In the genomic region with DNA sequence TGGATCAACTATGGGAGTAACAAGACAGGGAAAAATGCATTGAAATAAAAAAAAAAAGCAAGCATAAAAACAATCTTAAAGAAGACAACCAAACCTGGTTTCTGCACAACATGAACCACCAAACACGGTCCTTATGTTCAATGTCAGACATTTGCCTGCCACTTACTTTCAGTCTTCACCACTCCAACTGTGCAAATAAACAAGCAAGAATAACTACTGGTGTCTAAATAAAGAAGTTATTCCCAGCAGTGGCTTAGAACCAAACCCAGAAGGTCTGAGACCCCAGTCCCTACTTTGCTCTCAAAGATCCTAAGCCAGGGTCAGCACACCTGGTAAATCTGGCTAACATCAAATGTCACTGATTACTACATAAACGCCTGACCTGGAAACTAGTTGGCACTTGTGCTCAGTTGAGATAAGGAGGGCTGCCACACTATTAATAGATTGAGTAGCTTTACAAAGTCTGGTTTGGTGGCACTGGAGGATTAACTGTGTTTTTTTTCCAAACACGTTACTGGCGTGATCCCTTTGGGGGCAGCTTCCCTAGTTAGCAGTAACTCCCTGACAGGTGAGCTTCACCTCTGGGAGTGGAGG, we compare ENCODE assay signal across 14 cellular contexts.
"Had no signal": no experiment of that assay in that cellular context is flagged by ENCODE, and none has a peak within 500 bp of the region (broad histone marks: within the 10 kb centered on the region; RNA-seq: fewer than 3 reads in every experiment).

No MANE protein-coding gene starts in this region.

- FAIRE-seq: bronchial epithelial cell had no signal

- H3K36me3 ChIP-seq: esophagus muscularis mucosa, suprapubic skin had no signal

- H3K4me3 ChIP-seq: esophagus muscularis mucosa, skin epidermis, suprapubic skin had no signal

- DNase-seq: activated CD4-positive, alpha-beta T cell treated with anti-CD3 and anti-CD28 coated beads, Interleukin-2, amount 10 ng/mL, durations not matched to agents 7 days and 5 days; activated CD8-positive, alpha-beta memory T cell treated with anti-CD3 and anti-CD28 coated beads for 24 hours; activated naive CD4-positive, alpha-beta T cell; anterior cingulate cortex; kidney glomerular epithelial cell; mesenchymal stem cell; naive thymus-derived CD8-positive, alpha-beta T cell; stimulated activated CD4-positive, alpha-beta T cell treated with anti-CD3 and anti-CD28 coated beads, Interleukin-4, amount 100 ng/mL, for 24 hours; stimulated activated naive CD4-positive, alpha-beta T cell treated with Interleukin-2 at 50 U/mL for 16 hours had no signal

- H3K79me2 ChIP-seq: parathyroid adenoma had no signal

- H3K27ac ChIP-seq: esophagus muscularis mucosa, parathyroid adenoma, skin epidermis, suprapubic skin had no signal

- H3K27me3 ChIP-seq: esophagus muscularis mucosa, suprapubic skin had no signal

- H3K9ac ChIP-seq: parathyroid adenoma had no signal

- ATAC-seq: naive thymus-derived CD8-positive, alpha-beta T cell had no signal

- H3K4me1 ChIP-seq: parathyroid adenoma, suprapubic skin had no signal

- H2AFZ ChIP-seq: parathyroid adenoma had no signal

- H3K9me3 ChIP-seq: esophagus muscularis mucosa, suprapubic skin had no signal
